Comparison of ENCODE assay signal across 18 cellular contexts in the genomic region with DNA sequence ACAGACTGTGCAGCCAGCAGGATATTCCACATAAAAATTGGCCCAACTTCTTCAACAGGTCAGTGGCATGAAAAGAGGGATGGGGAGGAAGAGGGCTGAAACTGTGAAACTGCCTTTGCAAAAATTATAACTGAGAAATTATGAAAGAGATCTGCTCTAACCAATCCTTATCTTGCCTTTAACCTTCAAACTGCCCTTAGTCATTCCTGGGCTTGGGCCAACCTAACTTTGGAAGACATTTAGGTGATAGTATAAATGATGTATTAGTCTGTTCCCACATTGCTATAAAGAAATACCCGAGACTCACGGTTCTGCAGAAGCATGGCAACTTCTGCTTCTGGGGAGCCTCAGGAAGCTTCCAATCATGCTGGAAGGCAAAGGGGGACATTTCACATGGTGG.
DNase-seq lines count a peak whose midpoint lies in the region; ATAC-seq and TF ChIP-seq lines count a peak whose summit lies in the region.
"Had no signal": no experiment of that assay in that cellular context is flagged by ENCODE, and none has a peak within 500 bp of the region (broad histone marks: within the 10 kb centered on the region; RNA-seq: fewer than 3 reads in every experiment).

No MANE protein-coding gene starts in this region.

- no peaks in the 10 kb centered on the region; the same call in 1 of the 2 replicates for H3K9me3 ChIP-seq in Panc1 (ENCODE audit: control insufficient read depth, insufficient read depth, low read depth, low read length)
- H3K9me3 ChIP-seq in mucosa of descending colon, result no peaks in the 10 kb centered on the region
- H3K9me3 ChIP-seq: BE2C had no signal

- TF ChIP-seq CTCF in C4-2B (conservative IDR thresholded peaks at IDR 0.05), result no peak
- no peak for TF ChIP-seq CTCF in Panc1 (IDR thresholded peaks at IDR 0.05)
- TF ChIP-seq CTCF in fibroblast of villous mesenchyme (IDR thresholded peaks at IDR 0.05; ENCODE audit: insufficient read depth, low read depth, low read length), result no peak
- TF ChIP-seq CTCF in mucosa of descending colon (IDR thresholded peaks at IDR 0.05), result no peak

- H3K36me3 ChIP-seq in Panc1 (ENCODE audit: control insufficient read depth, insufficient read depth, low read length) (no peaks in the 10 kb centered on the region), mucosa of descending colon (ENCODE audit: low read depth) (no peaks in the 10 kb centered on the region)
- H3K36me3 ChIP-seq: BE2C had no signal

- DNase-seq in Panc1 (ENCODE audit: low read depth, low spot score) (no peak), fibroblast of villous mesenchyme (ENCODE audit: low read depth) (peak; percentile 31), renal cortical epithelial cell (ENCODE audit: low read depth) (peak; percentile 54), mucosa of descending colon (no peak)
- DNase-seq in stimulated activated CD8-positive, alpha-beta memory T cell treated with anti-CD3 and anti-CD28 coated beads, Interleukin-4, amount 100 ng/mL, for 48 hours, result no peak
- DNase-seq in activated effector memory CD4-positive, alpha-beta T cell treated with Interleukin-2 at 50 U/mL for 16 hours, result no peak
- DNase-seq: BE2C; CD8-positive, alpha-beta T cell; DMS79; H7; IMR-90; Karpas-422; NCI-H1105 treated with DMSO at 0.1 percent for 48 hours; NCI-H1694 treated with DMSO at 0.1 percent for 48 hours; NK-92 treated with Interleukin-12 subunit alpha and Interleukin-12 subunit beta, amount 100 ng/mL, for 24 hours had no signal

- intact Hi-C loops in Panc1 (cut with micrococcal nuclease; ENCODE audit: unreplicated experiment), result no loop called here
- intact Hi-C loops in mucosa of descending colon (cut with DNase I, micrococcal nuclease), result no loop called here

- no peak overlapping the region for H3K4me3 ChIP-seq in Panc1 (ENCODE audit: low read depth in 2 of 2, low read length in 2 of 2)
- H3K4me3 ChIP-seq in fibroblast of villous mesenchyme (ENCODE audit: low read depth, low read length), result no peak overlapping the region
- H3K4me3 ChIP-seq in mucosa of descending colon, result no peak overlapping the region
- H3K4me3 ChIP-seq: SK-N-MC had no signal

- ATAC-seq in Panc1 (peak; percentile 37; the same call in 1 of the 2 replicates), GM19455 (IDR thresholded peaks at IDR 0.05; ENCODE audit: unreplicated experiment) (no peak), mucosa of descending colon (no peak)
- ATAC-seq: CD8-positive, alpha-beta T cell had no signal

- H3K4me1 ChIP-seq in Panc1 (ENCODE audit: control insufficient read depth, insufficient read depth, low read length) (peaks cover 52% of the 10 kb centered on the region), mucosa of descending colon (ENCODE audit: low read depth) (peaks cover 18% of the 10 kb centered on the region)
- H3K4me1 ChIP-seq: BE2C had no signal

- no TSS peak for BruUV-seq in Panc1 (replicated peaks; lab: Mats Ljungman, UMichigan)

- POLR2A ChIA-PET in Panc1 (lab: Charles Lee), result no interaction called here

- in situ Hi-C loops in Panc1 (cut with HindIII; ENCODE audit: low pct_unique_long_range_greater_than_20kb, low sequenced_read_pairs), result no loop called here

- H3K27me3 ChIP-seq in Panc1 (ENCODE audit: control insufficient read depth, insufficient read depth, low read length), result no peaks in the 10 kb centered on the region
- H3K27me3 ChIP-seq: BE2C had no signal

- H3K27ac ChIP-seq in C4-2B, result peak overlapping the region; percentile 17
- H3K27ac ChIP-seq in Panc1 (ENCODE audit: low read length), result peak overlapping the region; percentile 80
- H3K27ac ChIP-seq: SK-N-MC had no signal

- CTCF ChIA-PET in Panc1 (lab: Charles Lee), result no interaction called here

Comparison
In these comparisons a context has a peak if more than half of its experiments do, and no peak if none do; other contexts are left out.
1. DNase-seq: peak in fibroblast of villous mesenchyme (single experiment) and renal cortical epithelial cell (single experiment); none in Panc1 (single experiment), stimulated activated CD8-positive, alpha-beta memory T cell treated with anti-CD3 and anti-CD28 coated beads, Interleukin-4, amount 100 ng/mL, for 48 hours (single experiment), mucosa of descending colon (0 of 3) and activated effector memory CD4-positive, alpha-beta T cell treated with Interleukin-2 at 50 U/mL for 16 hours (single experiment).